Comparison of ENCODE assay signal across 9 cellular contexts in the genomic region with DNA sequence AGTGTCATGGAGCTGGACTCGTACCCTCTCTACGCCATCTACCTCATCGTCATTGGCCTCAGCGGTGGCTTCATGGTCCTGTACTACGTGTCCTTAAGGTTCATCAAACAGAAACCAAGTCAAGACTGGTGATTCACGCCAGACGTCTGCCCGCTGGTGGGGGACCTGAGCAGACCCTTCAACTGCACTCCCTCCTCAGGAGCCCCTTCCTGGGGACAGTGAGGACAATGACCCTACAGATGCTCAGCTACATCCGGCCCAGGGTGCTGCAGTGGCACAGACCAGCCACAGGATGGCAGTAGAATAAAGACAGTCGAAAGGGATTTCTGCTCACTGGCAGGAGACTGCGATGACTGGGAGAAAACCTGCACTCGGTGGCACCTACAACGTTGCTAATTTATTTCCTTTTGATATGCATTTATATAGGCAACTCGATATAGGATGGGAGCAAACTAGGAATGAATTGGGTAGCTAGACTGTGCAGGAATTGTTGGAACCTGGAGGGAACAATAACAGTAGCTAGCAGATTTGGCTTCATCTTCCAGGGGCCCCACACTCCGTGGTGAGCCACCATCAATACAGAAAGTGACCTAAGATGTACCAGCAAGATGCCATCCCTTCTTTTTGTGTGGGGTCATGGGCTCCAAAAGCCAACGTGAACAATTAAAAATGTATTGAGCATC. TPM values are rescaled to one million over a fixed set of nuclear protein-coding genes. Genes with fewer than 3 reads are reported as not detected.
A peak's percentile ranks its signal among the peaks of the same experiment; 100 is the strongest.
DNase-seq lines count a peak whose midpoint lies in the region; ATAC-seq, FAIRE-seq and TF ChIP-seq lines count a peak whose summit lies in the region.
"Had no signal": no experiment of that assay in that cellular context is flagged by ENCODE, and none has a peak within 500 bp of the region (broad histone marks: within the 10 kb centered on the region; RNA-seq: fewer than 3 reads in every experiment).

No MANE protein-coding gene starts in this region.

- no peaks in the 10 kb centered on the region for H4K20me1 ChIP-seq in astrocyte (ENCODE audit: insufficient read depth, low read length)

- H3K9me3 ChIP-seq in astrocyte (ENCODE audit: insufficient read depth, low read depth, low read length), result no peaks in the 10 kb centered on the region
- no peaks in the 10 kb centered on the region for H3K9me3 ChIP-seq in small intestine (ENCODE audit: control insufficient read depth, low read depth)

- peak overlapping the region; percentile 42 for H2AFZ ChIP-seq in astrocyte (ENCODE audit: low read depth, low read length)

- POLR2A ChIA-PET in HEK293T (lab: Yijun Ruan, JAX), result no interaction called here

- WGBS in small intestine, 3 donors, result 39 to 47% (median 44%) methylated on average over 16 of the region's 16 CpGs

- H3K36me3 Mint-ChIP-seq in astrocyte (ENCODE audit: low read depth, unreplicated experiment), result peaks cover 2% of the 10 kb centered on the region

- peaks cover under 1% of the 10 kb centered on the region for H3K27me3 ChIP-seq in astrocyte (ENCODE audit: insufficient read depth, low read length)
- no peaks in the 10 kb centered on the region for H3K27me3 ChIP-seq in small intestine (ENCODE audit: control insufficient read depth in 2 of 2, insufficient read depth in 2 of 2, low read length in 2 of 2)

- no peaks in the 10 kb centered on the region for H3K36me3 ChIP-seq in astrocyte (ENCODE audit: insufficient read depth, low read length)
- peaks cover 0 to 12% of the 10 kb centered on the region in 2 donors for H3K36me3 ChIP-seq in small intestine (ENCODE audit: control insufficient read depth in 2 of 2, insufficient read depth in 2 of 2, low read length in 2 of 2)

- TF ChIP-seq CTCF in astrocyte (IDR thresholded peaks at IDR 0.05; ENCODE audit: insufficient read depth, low read depth, low read length), result peak; percentile 98

- ATAC-seq in GM18520 (IDR thresholded peaks at IDR 0.05; ENCODE audit: unreplicated experiment), result no peak

- no peaks in the 10 kb centered on the region for H3K9me3 Mint-ChIP-seq in astrocyte (ENCODE audit: unreplicated experiment)

- peak; percentile 71 for DNase-seq in ELR (ENCODE audit: low read depth)
- peak; percentile 84 for DNase-seq in HEK293T (ENCODE audit: extremely low spot score)
- peak; percentile 79 for DNase-seq in NCI-H146 (lab: John Stamatoyannopoulos, UW)
- peak; percentile 27 for DNase-seq in T-helper 9 cell
- DNase-seq in astrocyte (ENCODE audit: low read depth), result peak; percentile 42
- peak in 38 of 51 donors; percentile 8 to 79 (median 45) for DNase-seq in hypothalamus (lab: John Stamatoyannopoulos, UW)
- peak; percentile 61 for DNase-seq in small intestine

- FAIRE-seq in astrocyte (lab: Jason Lieb, UNC) (peak; percentile 68), small intestine (lab: Jason Lieb, UNC) (no peak)

- H3K4me1 ChIP-seq in astrocyte (ENCODE audit: insufficient read depth, low read length) (no peaks in the 10 kb centered on the region), small intestine (ENCODE audit: control insufficient read depth in 2 of 2, insufficient read depth in 1 of 2, low read depth in 1 of 2, low read length in 1 of 2) (no peaks in the 10 kb centered on the region)

- H3K4me3 ChIP-seq in astrocyte (ENCODE audit: insufficient read depth, low read depth, low read length), result no peak overlapping the region
- no peak overlapping the region for H3K4me3 ChIP-seq in small intestine (ENCODE audit: low read depth in 1 of 2, low read length in 2 of 2)

- no peak overlapping the region for H3K27ac ChIP-seq in astrocyte (ENCODE audit: low read depth, low read length)
- no peak overlapping the region for H3K27ac ChIP-seq in small intestine (ENCODE audit: low read depth in 1 of 2, low read length in 1 of 2)
- H3K27ac ChIP-seq: epithelial cell of prostate had no signal

- peaks cover 35% of the 10 kb centered on the region for H3K27me3 Mint-ChIP-seq in astrocyte (ENCODE audit: low read depth, unreplicated experiment)

- no peak overlapping the region for H3K4me3 Mint-ChIP-seq in astrocyte (ENCODE audit: unreplicated experiment)

- H3K4me1 Mint-ChIP-seq in astrocyte (ENCODE audit: low read depth, unreplicated experiment), result no peaks in the 10 kb centered on the region

- H3K27ac Mint-ChIP-seq in astrocyte (ENCODE audit: unreplicated experiment), result no peak overlapping the region

- H3K9ac ChIP-seq in astrocyte (ENCODE audit: low read length), result no peak overlapping the region

- CTCF ChIA-PET in HEK293T (lab: Yijun Ruan, JAX), result interaction anchor here (0.6 to 1.2 kb wide), 8 partner anchors 13 to 963 kb away, joined by 3 to 4 read pairs (median 3); no protein-coding TSS in a partner anchor

- no peaks in the 10 kb centered on the region for H3K79me2 ChIP-seq in astrocyte (ENCODE audit: insufficient read depth, low read length)

- H3K4me2 ChIP-seq in astrocyte (ENCODE audit: low read length), result peak overlapping the region; percentile 15

TF ChIP-seq in HEK293T, 16 proteins besides CTCF, POLR2A, EP300 and RAD21:
- TF ChIP-seq CTBP1 (IDR thresholded peaks at IDR 0.05; ENCODE audit: borderline replicate concordance) (no peak), ARNT (IDR thresholded peaks at IDR 0.05) (no peak), ZNF384 (IDR thresholded peaks at IDR 0.05) (no peak), TARDBP (IDR thresholded peaks at IDR 0.05) (no peak), SUZ12 (IDR thresholded peaks at IDR 0.05) (no peak), NFRKB (IDR thresholded peaks at IDR 0.05) (no peak), SP1 (IDR thresholded peaks at IDR 0.05) (no peak), BHLHE40 (IDR thresholded peaks at IDR 0.05; ENCODE audit: borderline replicate concordance) (no peak), L3MBTL2 (conservative IDR thresholded peaks at IDR 0.05) (no peak)

RNA-seq across cellular contexts. Expression of a gene that starts 39.2 kb away (rescaled TPM):
- not detected in 2 replicates for total RNA-seq in astrocyte
- polyA plus RNA-seq in small intestine, result 10 to 100 TPM; 13.8 to 38.9 (median 35.6) TPM

RNA-seq across cellular contexts. Expression of a gene that starts 39.3 kb away (rescaled TPM):
- not detected in 2 replicates for total RNA-seq in astrocyte
- 100 to 1,000 TPM in 2 of 3 donors, 10 to 100 TPM in 1; 17.8 to 242 (median 233) TPM for polyA plus RNA-seq in small intestine

Comparison
In these comparisons a context has a peak if more than half of its experiments do, and no peak if none do; other contexts are left out.
1. DNase-seq: peak in every context shown above with its lines; median percentile 84 in HEK293T; 79 in NCI-H146; 71 in ELR; 61 in small intestine; 45 in hypothalamus; 42 in astrocyte; 27 in T-helper 9 cell.